Comparison of ENCODE assay signal across 8 cellular contexts in the genomic region with DNA sequence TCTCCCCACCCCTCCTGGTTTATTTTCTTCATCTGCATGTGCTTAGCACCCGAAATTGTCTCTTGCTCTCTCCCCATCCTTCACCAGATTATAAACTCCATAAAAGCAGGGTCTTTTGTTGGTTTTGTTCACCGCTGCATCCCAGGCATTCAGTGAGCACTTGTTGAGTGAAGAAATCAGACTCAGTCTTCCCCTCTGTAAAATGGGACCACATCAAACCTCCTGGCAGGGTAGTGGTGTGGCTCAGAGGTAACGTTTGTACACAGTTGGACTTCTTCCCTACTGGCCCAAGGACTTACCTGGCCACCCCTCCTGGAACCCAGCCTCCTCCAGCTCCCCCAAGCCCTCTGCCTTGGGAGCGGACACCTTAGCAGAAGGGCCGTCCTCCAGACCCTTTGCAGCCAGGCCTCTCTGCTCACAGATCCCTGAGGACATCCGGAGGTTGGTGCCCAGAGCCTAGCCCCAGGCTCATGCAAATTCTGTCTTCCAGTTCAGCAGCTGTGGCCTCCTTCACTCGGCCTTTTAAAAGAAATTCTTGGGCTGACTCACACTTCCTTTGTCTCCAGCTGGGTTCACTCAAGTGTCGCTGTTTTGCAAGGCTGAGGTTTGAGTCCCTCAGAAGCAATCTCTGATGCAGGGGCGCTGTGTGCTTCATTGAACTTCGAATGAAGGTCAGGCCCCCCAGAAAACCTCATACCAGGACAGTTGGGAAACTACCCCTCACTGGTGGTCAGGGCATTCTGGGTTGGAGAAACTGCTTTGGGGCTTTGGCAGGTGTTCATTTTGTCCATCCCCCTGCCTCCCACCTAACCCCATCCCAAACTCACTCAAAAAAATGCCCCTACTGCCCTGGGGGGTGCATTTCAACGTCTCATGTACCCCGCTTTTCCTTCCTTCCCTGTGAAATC. TPM values are rescaled to one million over a fixed set of nuclear protein-coding genes. Genes with fewer than 3 reads are reported as not detected.
DNase-seq lines count a peak whose midpoint lies in the region; ATAC-seq and TF ChIP-seq lines count a peak whose summit lies in the region.

No MANE protein-coding gene starts in this region.

- H3K9me2 ChIP-seq in HCT116 (ENCODE audit: insufficient read depth) = no peaks in the 10 kb centered on the region

- no peaks in the 10 kb centered on the region for H4K20me1 ChIP-seq in HCT116 (ENCODE audit: insufficient read depth)

- intact Hi-C loops in HCT116 (cut with micrococcal nuclease) = no loop called here
- intact Hi-C loops in uterus (cut with DNase I; ENCODE audit: low total_unique reads) = no loop called here

- H3K79me2 ChIP-seq in HCT116 (ENCODE audit: insufficient read depth, low read length) = no peaks in the 10 kb centered on the region

- CTCF ChIA-PET in HCT116 (lab: Charles Lee) = no interaction called here

- TF ChIP-seq RAD21 in HCT116 (IDR thresholded peaks at IDR 0.05; ENCODE audit: low read depth) = no peak

- POLR2A ChIA-PET in HCT116 (lab: Charles Lee) = no interaction called here

- H3K9ac ChIP-seq in HCT116 (ENCODE audit: low read length) = no peak overlapping the region; the same call in 1 of the 2 replicates

- H3K4me1 Mint-ChIP-seq in nephron = peaks cover 36% of the 10 kb centered on the region

- peak overlapping the region in 1 of 3 experiments; percentile 46 for H3K4me3 Mint-ChIP-seq in nephron

- peak; percentile 91 for ATAC-seq in HCT116

- H3K36me3 Mint-ChIP-seq in nephron (ENCODE audit: low read depth) = no peaks in the 10 kb centered on the region

- H3K4me3 ChIP-seq in HCT116 (replicated peaks in 1 of 2; ENCODE audit: low read depth in 1 of 2, low read length in 2 of 2) (peak overlapping the region; percentile 16 to 37; a peak in 3 of 4 replicates), MG63 (no peak overlapping the region), epithelial cell of proximal tubule (ENCODE audit: low read depth, low read length) (peak overlapping the region; percentile 11), uterus (no peak overlapping the region)

- TF ChIP-seq POLR2A in GM15510 (IDR thresholded peaks at IDR 0.05; ENCODE audit: borderline replicate concordance, extremely low read depth, insufficient read length) (peak; percentile 27), HCT116 (IDR thresholded peaks at IDR 0.05; ENCODE audit: borderline replicate concordance, extremely low read depth, insufficient read depth, insufficient read length) (no peak), uterus (IDR thresholded peaks at IDR 0.05) (no peak)

- H3K9me3 Mint-ChIP-seq in nephron = no peaks in the 10 kb centered on the region

- H3K27ac Mint-ChIP-seq in nephron = peak overlapping the region; percentile 75 to 84 (median 82)

- H3K27me3 ChIP-seq in HCT116 (ENCODE audit: insufficient read depth, low read length) (no peaks in the 10 kb centered on the region), MG63 (no peaks in the 10 kb centered on the region), uterus (no peaks in the 10 kb centered on the region)

- DNase-seq in HCT116 (ENCODE audit: low read depth, low spot score) = peak; percentile 62
- peak; percentile 89 for DNase-seq in MG63
- peak; percentile 44 to 58 for DNase-seq in activated CD4-positive, alpha-beta T cell treated with anti-CD3 and anti-CD28 coated beads, Interleukin-2, amount 50 U/mL, for 48 hours
- DNase-seq in epithelial cell of proximal tubule (ENCODE audit: low read depth) = peak; percentile 74
- DNase-seq in uterus = peak; percentile 80 to 91
- no peak for DNase-seq in NCI-H1930 (lab: John Stamatoyannopoulos, UW)

- RAD21 ChIA-PET in HCT116 (lab: Charles Lee; ENCODE audit: low non-redundant PET in 1 of 2, low total read pairs in 2 of 2, uncharacterized antibody in 2 of 2, unreplicated experiment in 2 of 2) = no interaction called here

- H3K36me3 ChIP-seq in HCT116 (ENCODE audit: control insufficient read depth in 1 of 2, insufficient read depth in 2 of 2, low read length in 2 of 2) (no peaks in the 10 kb centered on the region), MG63 (no peaks in the 10 kb centered on the region), uterus (no peaks in the 10 kb centered on the region)

- BruUV-seq in HCT116 (replicated peaks; lab: Mats Ljungman, UMichigan) = no TSS peak

- peak overlapping the region; percentile 70 for H3K4me2 ChIP-seq in HCT116 (ENCODE audit: low read length)

- peak overlapping the region; percentile 16; the same call in 1 of the 2 replicates for H3K27ac ChIP-seq in HCT116 (ENCODE audit: low read depth, low read length)
- peak overlapping the region; percentile 53 to 64 for H3K27ac ChIP-seq in uterus

- TF ChIP-seq CTCF in HCT116 (IDR thresholded peaks at IDR 0.05 in 2 of 3, conservative IDR thresholded peaks at IDR 0.05 in 1 of 3; ENCODE audit: borderline replicate concordance in 1 of 3, insufficient read depth in 1 of 3, low read depth in 2 of 3, low read length in 2 of 3) (no peak), epithelial cell of proximal tubule (conservative IDR thresholded peaks at IDR 0.05; ENCODE audit: low read depth, low read length) (no peak), nephron (IDR thresholded peaks at IDR 0.05; ENCODE audit: unreplicated experiment in 3 of 3) (no peak), uterus (IDR thresholded peaks at IDR 0.05) (no peak)

- H3K4me1 ChIP-seq in HCT116 (ENCODE audit: control insufficient read depth in 1 of 2, insufficient read depth in 2 of 2, low read length in 2 of 2) (peaks cover 19 to 27% of the 10 kb centered on the region in 2 experiments; a peak in 3 of 4 replicates), uterus (peaks cover 0 to 7% of the 10 kb centered on the region in 2 donors)

- no peaks in the 10 kb centered on the region for H3K9me3 ChIP-seq in HCT116 (ENCODE audit: control insufficient read depth in 1 of 2, insufficient read depth in 1 of 2, low read depth in 1 of 2, low read length in 2 of 2)
- no peaks in the 10 kb centered on the region for H3K9me3 ChIP-seq in MG63
- H3K9me3 ChIP-seq in uterus = no peaks in the 10 kb centered on the region

- H3K27me3 Mint-ChIP-seq in nephron (ENCODE audit: low read depth) = peaks cover 4% of the 10 kb centered on the region

- no peak overlapping the region for H2AFZ ChIP-seq in HCT116 (ENCODE audit: low read depth, low read length, poor library complexity, severe bottlenecking)

TF ChIP-seq in HCT116, 20 proteins besides CTCF, POLR2A, EP300 and RAD21 (continues in another document):
- TF ChIP-seq, protein P1, sequence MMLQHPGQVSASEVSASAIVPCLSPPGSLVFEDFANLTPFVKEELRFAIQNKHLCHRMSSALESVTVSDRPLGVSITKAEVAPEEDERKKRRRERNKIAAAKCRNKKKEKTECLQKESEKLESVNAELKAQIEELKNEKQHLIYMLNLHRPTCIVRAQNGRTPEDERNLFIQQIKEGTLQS (IDR thresholded peaks at IDR 0.05) = no peak
- TF ChIP-seq ZNF274 (IDR thresholded peaks at IDR 0.05; ENCODE audit: low read depth, low read length) = no peak
- TF ChIP-seq ELF1 (IDR thresholded peaks at IDR 0.05; ENCODE audit: borderline replicate concordance, low read depth) = no peak
- TF ChIP-seq, protein P2, sequence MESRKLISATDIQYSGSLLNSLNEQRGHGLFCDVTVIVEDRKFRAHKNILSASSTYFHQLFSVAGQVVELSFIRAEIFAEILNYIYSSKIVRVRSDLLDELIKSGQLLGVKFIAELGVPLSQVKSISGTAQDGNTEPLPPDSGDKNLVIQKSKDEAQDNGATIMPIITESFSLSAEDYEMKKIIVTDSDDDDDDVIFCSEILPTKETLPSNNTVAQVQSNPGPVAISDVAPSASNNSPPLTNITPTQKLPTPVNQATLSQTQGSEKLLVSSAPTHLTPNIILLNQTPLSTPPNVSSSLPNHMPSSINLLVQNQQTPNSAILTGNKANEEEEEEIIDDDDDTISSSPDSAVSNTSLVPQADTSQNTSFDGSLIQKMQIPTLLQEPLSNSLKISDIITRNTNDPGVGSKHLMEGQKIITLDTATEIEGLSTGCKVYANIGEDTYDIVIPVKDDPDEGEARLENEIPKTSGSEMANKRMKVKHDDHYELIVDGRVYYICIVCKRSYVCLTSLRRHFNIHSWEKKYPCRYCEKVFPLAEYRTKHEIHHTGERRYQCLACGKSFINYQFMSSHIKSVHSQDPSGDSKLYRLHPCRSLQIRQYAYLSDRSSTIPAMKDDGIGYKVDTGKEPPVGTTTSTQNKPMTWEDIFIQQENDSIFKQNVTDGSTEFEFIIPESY (IDR thresholded peaks at IDR 0.05; ENCODE audit: extremely low read depth, insufficient replicate concordance, low read length) = no peak
- TF ChIP-seq ZFX (IDR thresholded peaks at IDR 0.05) = no peak
- peak; percentile 53; the same call in 1 of the 2 replicates for TF ChIP-seq SIN3A (IDR thresholded peaks at IDR 0.05; ENCODE audit: low read depth)

RNA-seq across cellular contexts. Expression of a gene that starts 16.8 kb away (rescaled TPM):
- total RNA-seq in HCT116 (2021; ENCODE audit: unreplicated experiment) = 19.9 TPM
- polyA plus RNA-seq in HCT116 (2012) = 8.3 and 10.2 TPM in 2 replicates
- 25.8 and 27.4 TPM in 2 replicates for total RNA-seq in MG63 (2014; rRNA removed; shearing (Covaris generic); ENCODE audit: low replicate concordance)
- 13.7 and 26.2 TPM in 2 replicates for total RNA-seq in epithelial cell of proximal tubule
- 10 to 100 TPM in 1 of 4 donors, under 1 TPM in 1, not detected in 2; 0.49 to 15.3 TPM for total RNA-seq in uterus

RNA-seq across cellular contexts. Expression of a gene that starts 47.3 kb away (rescaled TPM):
- total RNA-seq in HCT116 (2021; ENCODE audit: unreplicated experiment) = not detected
- polyA plus RNA-seq in HCT116 (2012) = not detected in 2 replicates
- total RNA-seq in MG63 (2014; rRNA removed; shearing (Covaris generic); ENCODE audit: low replicate concordance) = not detected in 2 replicates
- not detected in 2 replicates for total RNA-seq in epithelial cell of proximal tubule
- total RNA-seq in uterus = not detected

RNA-seq across cellular contexts. Expression of a gene that starts 52.1 kb away (rescaled TPM):
- total RNA-seq in HCT116 (2021; ENCODE audit: unreplicated experiment) = not detected
- polyA plus RNA-seq in HCT116 (2012) = not detected in 2 replicates
- total RNA-seq in MG63 (2014; rRNA removed; shearing (Covaris generic); ENCODE audit: low replicate concordance) = not detected in 2 replicates
- total RNA-seq in epithelial cell of proximal tubule = not detected in 2 replicates
- total RNA-seq in uterus = not detected

RNA-seq across cellular contexts. Expression of a gene that starts 55.0 kb away (rescaled TPM):
- total RNA-seq in HCT116 (2021; ENCODE audit: unreplicated experiment) (not detected), epithelial cell of proximal tubule (not detected in 2 replicates), uterus (not detected)
- not detected in 2 replicates for polyA plus RNA-seq in HCT116 (2012)
- total RNA-seq in MG63 (2014; rRNA removed; shearing (Covaris generic); ENCODE audit: low replicate concordance) = not detected in 2 replicates

RNA-seq across cellular contexts. Expression of a gene that starts 59.3 kb away (rescaled TPM):
- total RNA-seq in HCT116 (2021; ENCODE audit: unreplicated experiment) (not detected), epithelial cell of proximal tubule (not detected in 2 replicates), uterus (not detected)
- polyA plus RNA-seq in HCT116 (2012) = not detected in 2 replicates
- not detected in 2 replicates for total RNA-seq in MG63 (2014; rRNA removed; shearing (Covaris generic); ENCODE audit: low replicate concordance)

Comparison
In these comparisons a context has a peak if more than half of its experiments do, and no peak if none do; other contexts are left out.
1. DNase-seq: peak in HCT116 (single experiment), MG63 (single experiment), activated CD4-positive, alpha-beta T cell treated with anti-CD3 and anti-CD28 coated beads, Interleukin-2, amount 50 U/mL, for 48 hours (2 of 2), epithelial cell of proximal tubule (single experiment) and uterus (2 of 2); none in NCI-H1930 (0 of 2).
2. H3K4me3 ChIP-seq: peak in HCT116 (2 of 2) and epithelial cell of proximal tubule (single experiment); none in MG63 (single experiment) and uterus (0 of 2).